Comparison of ENCODE assay signal across 2 cellular contexts in genomic region chr16:2280981-2281542, GRCh38.
A peak's percentile ranks its signal among the peaks of the same experiment; 100 is the strongest.
TF ChIP-seq lines count a peak whose summit lies in the region.

No MANE protein-coding gene starts in this region.

TF ChIP-seq in A549, 52 proteins besides CTCF, POLR2A, EP300 and RAD21:
- TF ChIP-seq REST (IDR thresholded peaks at IDR 0.05) (peak; percentile 54; the same call in 1 of the 2 replicates), FOSL2 (IDR thresholded peaks at IDR 0.05) (no peak), FOSL2 (CRISPR knock-in tag; IDR thresholded peaks at IDR 0.05) (no peak)

TF ChIP-seq in GM12878, 131 proteins besides CTCF, POLR2A, EP300 and RAD21:
- peak; percentile 58; the same call in 1 of the 2 replicates for TF ChIP-seq REST (IDR thresholded peaks at IDR 0.05; ENCODE audit: low read depth, low read length)
- TF ChIP-seq ZBTB33 (IDR thresholded peaks at IDR 0.05) = no peak
